In genomic region chr16:55282441-55282840, GRCh38 we compare ENCODE assay signal across 28 cellular contexts.
DNase-seq lines count a peak whose midpoint lies in the region; ATAC-seq and TF ChIP-seq lines count a peak whose summit lies in the region.
"Had no signal": no experiment of that assay in that cellular context is flagged by ENCODE, and none has a peak within 500 bp of the region (broad histone marks: within the 10 kb centered on the region; RNA-seq: fewer than 3 reads in every experiment).

No MANE protein-coding gene starts in this region.

- ATAC-seq in HG02610 (IDR thresholded peaks at IDR 0.05; ENCODE audit: unreplicated experiment), result no peak
- ATAC-seq: GM12878 had no signal

- no peak overlapping the region for H3K4me3 ChIP-seq in coronary artery
- H3K4me3 ChIP-seq: GM12878, SJSA1 had no signal

- DNase-seq in AG08395 (ENCODE audit: low spot score), result peak; percentile 53
- peak; percentile 96 for DNase-seq in MV-4-11 (lab: John Stamatoyannopoulos, UW)
- DNase-seq in SKM-1 treated with dmso at 0.1 percent for 144 hours (lab: John Stamatoyannopoulos, UW; ENCODE audit: unreplicated experiment), result peak; percentile 47
- DNase-seq in islet precursor cell, result peak; percentile 21
- no peak for DNase-seq in coronary artery (ENCODE audit: low spot score)
- DNase-seq in activated CD8-positive, alpha-beta memory T cell treated with anti-CD3 and anti-CD28 coated beads, Interleukin-2, amount 50 U/mL, for 48 hours, result no peak
- DNase-seq: 8988T; ACHN; C1 segment of cervical spinal cord; CD8-positive, alpha-beta memory T cell; DMS 273 treated with DMSO at 0.1 percent for 48 hours; DMS79; EL; GDM1; HCEC 1CT; MM.1S; NCI-H1048; NCI-H1417; NCI-H1694; NCI-H2081; NCI-H2227 treated with DMSO at 0.1 percent for 48 hours; NCI-H526 treated with DMSO at 0.1 percent for 48 hours; OCI-M1 had no signal

- no peak overlapping the region for H3K27ac ChIP-seq in coronary artery
- H3K27ac ChIP-seq: HL-60, KMS-11, SJSA1 had no signal

- no peak for TF ChIP-seq CTCF in coronary artery (IDR thresholded peaks at IDR 0.05)

Comparison
In these comparisons a context has a peak if more than half of its experiments do, and no peak if none do; other contexts are left out.
1. DNase-seq: peak in AG08395 (single experiment), MV-4-11 (single experiment), SKM-1 treated with dmso at 0.1 percent for 144 hours (single experiment) and islet precursor cell (single experiment); none in coronary artery (single experiment) and activated CD8-positive, alpha-beta memory T cell treated with anti-CD3 and anti-CD28 coated beads, Interleukin-2, amount 50 U/mL, for 48 hours (single experiment).